Comparison of ENCODE assay signal across 11 cellular contexts in genomic region chr11:93591247-93591898, GRCh38. TPM values are rescaled to one million over a fixed set of nuclear protein-coding genes. Genes with fewer than 3 reads are reported as not detected.
DNase-seq lines count a peak whose midpoint lies in the region; ATAC-seq and TF ChIP-seq lines count a peak whose summit lies in the region.
"Had no signal": no experiment of that assay in that cellular context is flagged by ENCODE, and none has a peak within 500 bp of the region (broad histone marks: within the 10 kb centered on the region; RNA-seq: fewer than 3 reads in every experiment).

No MANE protein-coding gene starts in this region.

- H3K27me3 Mint-ChIP-seq in activated CD8-positive, alpha-beta T cell treated with anti-CD3 and anti-CD28 coated beads for 36 hours, result peaks cover 4% of the 10 kb centered on the region
- no peaks in the 10 kb centered on the region for H3K27me3 Mint-ChIP-seq in progenitor cell of endocrine pancreas

- no peaks in the 10 kb centered on the region for H3K9me3 Mint-ChIP-seq in activated CD8-positive, alpha-beta T cell treated with anti-CD3 and anti-CD28 coated beads for 36 hours
- H3K9me3 Mint-ChIP-seq in progenitor cell of endocrine pancreas (ENCODE audit: low read depth), result no peaks in the 10 kb centered on the region
- H3K9me3 Mint-ChIP-seq: T-cell had no signal

- POLR2A ChIA-PET in activated CD8-positive, alpha-beta T cell treated with anti-CD3 and anti-CD28 coated beads for 36 hours (lab: Charles Lee), result interaction anchor here (0.5 kb wide), 1 partner anchor 88 kb away, joined by 3 read pairs; no protein-coding TSS in a partner anchor

- CTCF ChIA-PET in activated CD8-positive, alpha-beta T cell treated with anti-CD3 and anti-CD28 coated beads for 36 hours (lab: Charles Lee), result no interaction called here

- no peak overlapping the region for H3K4me3 Mint-ChIP-seq in activated CD8-positive, alpha-beta T cell treated with anti-CD3 and anti-CD28 coated beads for 36 hours
- H3K4me3 Mint-ChIP-seq in progenitor cell of endocrine pancreas (ENCODE audit: low read depth), result no peak overlapping the region
- H3K4me3 Mint-ChIP-seq: T-cell had no signal

- TF ChIP-seq POLR2A in GM18505 (IDR thresholded peaks at IDR 0.05; ENCODE audit: borderline replicate concordance, extremely low read depth, insufficient read depth, insufficient read length), result no peak

- DNase-seq in HK-2 (ENCODE audit: unreplicated experiment), result peak; percentile 3
- peak; percentile 49 for DNase-seq in epithelial cell of esophagus (ENCODE audit: low read depth)
- DNase-seq in NCI-H2107 treated with DMSO at 0.1 percent for 48 hours (lab: John Stamatoyannopoulos, UW; ENCODE audit: unreplicated experiment), result no peak
- DNase-seq in activated CD8-positive, alpha-beta T cell treated with anti-CD3 and anti-CD28 coated beads for 36 hours, result no peak
- no peak for DNase-seq in T-helper 2 cell
- no peak for DNase-seq in progenitor cell of endocrine pancreas (ENCODE audit: low spot score, unreplicated experiment)
- DNase-seq: body of pancreas, KG1, T-cell had no signal

- intact Hi-C loops in activated CD8-positive, alpha-beta T cell treated with anti-CD3 and anti-CD28 coated beads for 36 hours (cut with micrococcal nuclease), result no loop called here

- TF ChIP-seq CTCF in epithelial cell of esophagus (IDR thresholded peaks at IDR 0.05; ENCODE audit: insufficient read depth, low read depth, low read length, missing control alignments) (no peak), progenitor cell of endocrine pancreas (IDR thresholded peaks at IDR 0.05; ENCODE audit: unreplicated experiment) (no peak)
- TF ChIP-seq CTCF in activated CD8-positive, alpha-beta T cell treated with anti-CD3 and anti-CD28 coated beads for 36 hours (IDR thresholded peaks at IDR 0.05), result no peak

- H3K4me1 Mint-ChIP-seq in activated CD8-positive, alpha-beta T cell treated with anti-CD3 and anti-CD28 coated beads for 36 hours (ENCODE audit: low read depth), result no peaks in the 10 kb centered on the region
- peaks cover 8% of the 10 kb centered on the region for H3K4me1 Mint-ChIP-seq in progenitor cell of endocrine pancreas (ENCODE audit: low read depth)
- H3K4me1 Mint-ChIP-seq: T-cell had no signal

- peak; percentile 74 for ATAC-seq in GM18505 (IDR thresholded peaks at IDR 0.05; ENCODE audit: unreplicated experiment)
- peak; percentile 85 for ATAC-seq in GM21723 (IDR thresholded peaks at IDR 0.05; ENCODE audit: unreplicated experiment)
- ATAC-seq in activated CD8-positive, alpha-beta T cell treated with anti-CD3 and anti-CD28 coated beads for 36 hours, result no peak
- ATAC-seq: body of pancreas, T-cell had no signal

- H3K4me3 ChIP-seq in epithelial cell of esophagus (ENCODE audit: low read length), result no peak overlapping the region
- H3K4me3 ChIP-seq: body of pancreas had no signal

- H3K36me3 Mint-ChIP-seq in activated CD8-positive, alpha-beta T cell treated with anti-CD3 and anti-CD28 coated beads for 36 hours (ENCODE audit: low read depth), result no peaks in the 10 kb centered on the region
- H3K36me3 Mint-ChIP-seq in progenitor cell of endocrine pancreas (ENCODE audit: insufficient read depth), result no peaks in the 10 kb centered on the region
- H3K36me3 Mint-ChIP-seq: T-cell had no signal

- no peak overlapping the region for H3K27ac Mint-ChIP-seq in activated CD8-positive, alpha-beta T cell treated with anti-CD3 and anti-CD28 coated beads for 36 hours
- no peak overlapping the region for H3K27ac Mint-ChIP-seq in progenitor cell of endocrine pancreas
- H3K27ac Mint-ChIP-seq: T-cell had no signal

RNA-seq across cellular contexts. Expression of gene SMCO4, which starts 48.2 kb away (rescaled TPM):
- 1 to 10 TPM; 5.0 to 9.4 TPM for total RNA-seq in activated CD8-positive, alpha-beta T cell treated with anti-CD3 and anti-CD28 coated beads for 36 hours
- total RNA-seq in progenitor cell of endocrine pancreas, result 25.9 and 26.5 TPM in 2 replicates

Comparison
In these comparisons a context has a peak if more than half of its experiments do, and no peak if none do; other contexts are left out.
1. DNase-seq: peak in HK-2 (single experiment) and epithelial cell of esophagus (single experiment); none in NCI-H2107 treated with DMSO at 0.1 percent for 48 hours (single experiment), activated CD8-positive, alpha-beta T cell treated with anti-CD3 and anti-CD28 coated beads for 36 hours (single experiment), T-helper 2 cell (0 of 5) and progenitor cell of endocrine pancreas (single experiment).